ENCODE assay signal across 26 cellular contexts in genomic region chr1:30014031-30014430, GRCh38.
"Had no signal": no experiment of that assay in that cellular context is flagged by ENCODE, and none has a peak within 500 bp of the region (broad histone marks: within the 10 kb centered on the region; RNA-seq: fewer than 3 reads in every experiment).

No MANE protein-coding gene starts in this region.

- H3K36me3 ChIP-seq: esophagus squamous epithelium, pancreas, right lobe of liver, suprapubic skin, tibial artery, upper lobe of left lung, uterus had no signal

- H3K4me3 ChIP-seq: dorsolateral prefrontal cortex, esophagus squamous epithelium, lung, pancreas, psoas muscle, right lobe of liver, suprapubic skin, tibial artery, upper lobe of left lung, uterus had no signal

- H3K27me3 ChIP-seq: pancreas, right lobe of liver, upper lobe of left lung, uterus had no signal

- H3K27ac ChIP-seq: dorsolateral prefrontal cortex, epithelial cell of prostate, esophagus squamous epithelium, pancreas, psoas muscle, right lobe of liver, suprapubic skin, tibial artery, upper lobe of left lung, uterus had no signal

- H3K4me1 ChIP-seq: esophagus squamous epithelium, pancreas, psoas muscle, right lobe of liver, suprapubic skin, tibial artery, uterus had no signal

- H3K9me3 ChIP-seq: esophagus squamous epithelium, pancreas, psoas muscle, right lobe of liver, suprapubic skin, uterus had no signal

- ATAC-seq: left cardiac atrium; left ventricle myocardium superior; pancreas; psoas muscle; stimulated activated effector memory CD8-positive, alpha-beta T cell treated with anti-CD3 and anti-CD28 coated beads, Interleukin-12 subunit alpha, Interleukin-12 subunit beta, amount 100 ng/mL, for 72 hours had no signal

- DNase-seq: cortex of kidney; dorsolateral prefrontal cortex; effector CD8-positive, alpha-beta T cell; esophagus squamous epithelium; foreskin fibroblast; immature natural killer cell; kidney; left cardiac atrium; left ventricle myocardium superior; mesenchymal stem cell; naive B cell; occipital lobe; pancreas; psoas muscle; retina; right lobe of liver; stimulated activated CD4-positive, alpha-beta T cell treated with anti-CD3 and anti-CD28 coated beads, Interleukin-4, amount 100 ng/mL, for 1 hour; stimulated activated CD8-positive, alpha-beta memory T cell treated with anti-CD3 and anti-CD28 coated beads, Interleukin-4, amount 100 ng/mL, for 48 hours; stimulated activated naive CD8-positive, alpha-beta T cell treated with anti-CD3 and anti-CD28 coated beads, Interleukin-15, Interleukin-2, amounts not matched to agents 100 U/mL and 50 U/mL, for 24 hours; upper lobe of left lung; uterus had no signal
